ENCODE assay signal across 18 cellular contexts in the genomic region with DNA sequence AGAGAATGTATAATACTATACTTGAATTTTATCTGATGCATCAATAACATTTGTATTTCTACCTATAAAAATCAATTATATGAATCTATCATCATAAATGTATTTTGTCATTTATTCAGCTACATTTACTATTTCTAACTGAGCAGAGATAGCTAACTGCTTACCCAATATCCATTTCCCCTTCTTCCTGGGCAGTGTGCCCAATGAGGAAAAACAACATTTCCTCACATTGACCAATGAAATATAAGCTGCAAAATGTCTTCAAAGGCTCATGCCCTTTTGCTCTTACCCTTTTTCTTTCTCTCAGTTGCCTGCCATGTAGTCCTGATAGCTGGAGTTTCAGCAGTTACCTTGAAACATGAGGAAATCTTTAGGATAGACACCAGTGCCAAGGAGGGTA.
DNase-seq lines count a peak whose midpoint lies in the region; ATAC-seq and TF ChIP-seq lines count a peak whose summit lies in the region.
"Had no signal": no experiment of that assay in that cellular context is flagged by ENCODE, and none has a peak within 500 bp of the region (broad histone marks: within the 10 kb centered on the region; RNA-seq: fewer than 3 reads in every experiment).

No MANE protein-coding gene starts in this region.

- no peaks in the 10 kb centered on the region for H3K4me1 ChIP-seq in GM23338 (ENCODE audit: insufficient read depth)
- H3K4me1 ChIP-seq: HAP-1, SJCRH30 had no signal

- DNase-seq in GM23338 (ENCODE audit: low spot score) (peak; percentile 11), MV-4-11 (lab: John Stamatoyannopoulos, UW) (peak; percentile 58), fibroblast of gingiva (ENCODE audit: low read depth) (peak; percentile 14), pons (ENCODE audit: low spot score) (peak; percentile 44), WERI-Rb-1 (no peak)
- no peak for DNase-seq in stimulated activated CD4-positive, alpha-beta T cell treated with anti-CD3 and anti-CD28 coated beads, Interleukin-4, amount 100 ng/mL, for 4 hours
- DNase-seq: ACHN; CD4-positive, CD25-positive, alpha-beta regulatory T cell; EL; KBM-7; MG63; NCI-H187 treated with DMSO at 0.1 percent for 48 hours; NCI-H446; NCI-H69; RPMI8226; SJCRH30 had no signal

- H3K9me3 ChIP-seq in WERI-Rb-1 (ENCODE audit: severe bottlenecking) = no peaks in the 10 kb centered on the region
- H3K9me3 ChIP-seq: HAP-1, MG63, SJCRH30 had no signal

- H3K27me3 ChIP-seq in GM23338 (ENCODE audit: insufficient read depth) (no peaks in the 10 kb centered on the region), WERI-Rb-1 (ENCODE audit: insufficient read depth, low read depth, severe bottlenecking) (no peaks in the 10 kb centered on the region)
- H3K27me3 ChIP-seq: MG63 had no signal

- no peak overlapping the region for H3K4me3 Mint-ChIP-seq in GM23338
- H3K4me3 Mint-ChIP-seq: CD4-positive, CD25-positive, alpha-beta regulatory T cell had no signal

- no peaks in the 10 kb centered on the region for H3K27me3 Mint-ChIP-seq in GM23338 (ENCODE audit: insufficient read depth, low read depth, poor library complexity)
- H3K27me3 Mint-ChIP-seq: CD4-positive, CD25-positive, alpha-beta regulatory T cell had no signal

- H3K4me2 ChIP-seq in GM23338 = no peak overlapping the region

- no peaks in the 10 kb centered on the region for H4K20me1 ChIP-seq in GM23338 (replicated peaks; ENCODE audit: insufficient read depth)

- no peaks in the 10 kb centered on the region for H3K36me3 Mint-ChIP-seq in GM23338 (ENCODE audit: low read depth)
- H3K36me3 Mint-ChIP-seq: CD4-positive, CD25-positive, alpha-beta regulatory T cell had no signal

- no peak for ATAC-seq in GM23338
- ATAC-seq in HG02970 (IDR thresholded peaks at IDR 0.05; ENCODE audit: low FRiP score, unreplicated experiment) = no peak

- H3K36me3 ChIP-seq in GM23338 (ENCODE audit: insufficient read depth) = no peaks in the 10 kb centered on the region
- no peaks in the 10 kb centered on the region for H3K36me3 ChIP-seq in WERI-Rb-1
- H3K36me3 ChIP-seq: HAP-1, MG63, SJCRH30 had no signal

- H3K4me3 ChIP-seq in GM23338 (no peak overlapping the region), WERI-Rb-1 (ENCODE audit: low read depth, low read length) (no peak overlapping the region)
- H3K4me3 ChIP-seq: HAP-1, MG63, SJCRH30 had no signal

- H3K27ac ChIP-seq in GM23338 (ENCODE audit: low read depth) (no peak overlapping the region), WERI-Rb-1 (no peak overlapping the region)
- H3K27ac ChIP-seq: SJCRH30 had no signal

- H3F3A ChIP-seq in GM23338 (replicated peaks; ENCODE audit: low read depth) = no peaks in the 10 kb centered on the region

- TF ChIP-seq CTCF in GM23338 (conservative IDR thresholded peaks at IDR 0.05; ENCODE audit: low read depth in 2 of 2) (no peak), WERI-Rb-1 (IDR thresholded peaks at IDR 0.05; ENCODE audit: low read depth, low read length) (no peak)

- no peaks in the 10 kb centered on the region for H3K9me2 ChIP-seq in GM23338 (ENCODE audit: insufficient read depth)

- H3K79me2 ChIP-seq in GM23338 (replicated peaks; ENCODE audit: insufficient read depth) = no peaks in the 10 kb centered on the region

- no peak overlapping the region for H2AFZ ChIP-seq in GM23338

- H3K27ac Mint-ChIP-seq in GM23338 = no peak overlapping the region
- H3K27ac Mint-ChIP-seq: CD4-positive, CD25-positive, alpha-beta regulatory T cell had no signal

- no peaks in the 10 kb centered on the region for H3K4me1 Mint-ChIP-seq in GM23338
- H3K4me1 Mint-ChIP-seq: CD4-positive, CD25-positive, alpha-beta regulatory T cell had no signal

- peaks cover 5% of the 10 kb centered on the region; the same call in 1 of the 3 replicates for H3K9me3 Mint-ChIP-seq in GM23338

TF ChIP-seq in GM23338, 12 proteins besides CTCF, POLR2A, EP300 and RAD21 (continues in another document):
- no peak for TF ChIP-seq ZNF114 (CRISPR knock-in tag; IDR thresholded peaks at IDR 0.05)
- TF ChIP-seq STAT1 (IDR thresholded peaks at IDR 0.05; ENCODE audit: unreplicated experiment) = no peak
- no peak for TF ChIP-seq POLR2AphosphoS5 (IDR thresholded peaks at IDR 0.05; ENCODE audit: low read depth)
- no peak for TF ChIP-seq EZH2phosphoT487 (IDR thresholded peaks at IDR 0.05; ENCODE audit: unreplicated experiment)
- no peak for TF ChIP-seq ZNF331 (CRISPR knock-in tag; IDR thresholded peaks at IDR 0.05; ENCODE audit: low read depth)
- no peak for TF ChIP-seq NANOG (IDR thresholded peaks at IDR 0.05; ENCODE audit: borderline replicate concordance)
- TF ChIP-seq, protein P1, sequence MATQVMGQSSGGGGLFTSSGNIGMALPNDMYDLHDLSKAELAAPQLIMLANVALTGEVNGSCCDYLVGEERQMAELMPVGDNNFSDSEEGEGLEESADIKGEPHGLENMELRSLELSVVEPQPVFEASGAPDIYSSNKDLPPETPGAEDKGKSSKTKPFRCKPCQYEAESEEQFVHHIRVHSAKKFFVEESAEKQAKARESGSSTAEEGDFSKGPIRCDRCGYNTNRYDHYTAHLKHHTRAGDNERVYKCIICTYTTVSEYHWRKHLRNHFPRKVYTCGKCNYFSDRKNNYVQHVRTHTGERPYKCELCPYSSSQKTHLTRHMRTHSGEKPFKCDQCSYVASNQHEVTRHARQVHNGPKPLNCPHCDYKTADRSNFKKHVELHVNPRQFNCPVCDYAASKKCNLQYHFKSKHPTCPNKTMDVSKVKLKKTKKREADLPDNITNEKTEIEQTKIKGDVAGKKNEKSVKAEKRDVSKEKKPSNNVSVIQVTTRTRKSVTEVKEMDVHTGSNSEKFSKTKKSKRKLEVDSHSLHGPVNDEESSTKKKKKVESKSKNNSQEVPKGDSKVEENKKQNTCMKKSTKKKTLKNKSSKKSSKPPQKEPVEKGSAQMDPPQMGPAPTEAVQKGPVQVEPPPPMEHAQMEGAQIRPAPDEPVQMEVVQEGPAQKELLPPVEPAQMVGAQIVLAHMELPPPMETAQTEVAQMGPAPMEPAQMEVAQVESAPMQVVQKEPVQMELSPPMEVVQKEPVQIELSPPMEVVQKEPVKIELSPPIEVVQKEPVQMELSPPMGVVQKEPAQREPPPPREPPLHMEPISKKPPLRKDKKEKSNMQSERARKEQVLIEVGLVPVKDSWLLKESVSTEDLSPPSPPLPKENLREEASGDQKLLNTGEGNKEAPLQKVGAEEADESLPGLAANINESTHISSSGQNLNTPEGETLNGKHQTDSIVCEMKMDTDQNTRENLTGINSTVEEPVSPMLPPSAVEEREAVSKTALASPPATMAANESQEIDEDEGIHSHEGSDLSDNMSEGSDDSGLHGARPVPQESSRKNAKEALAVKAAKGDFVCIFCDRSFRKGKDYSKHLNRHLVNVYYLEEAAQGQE (IDR thresholded peaks at IDR 0.05; ENCODE audit: unreplicated experiment) = no peak
- TF ChIP-seq EZH2 (IDR thresholded peaks at IDR 0.05; ENCODE audit: low read depth, unreplicated experiment) = no peak
- no peak for TF ChIP-seq JUNB (IDR thresholded peaks at IDR 0.05; ENCODE audit: unreplicated experiment)

Comparison
In these comparisons a context has a peak if more than half of its experiments do, and no peak if none do; other contexts are left out.
1. DNase-seq: peak in GM23338 (single experiment), MV-4-11 (single experiment), fibroblast of gingiva (single experiment) and pons (single experiment); none in WERI-Rb-1 (single experiment) and stimulated activated CD4-positive, alpha-beta T cell treated with anti-CD3 and anti-CD28 coated beads, Interleukin-4, amount 100 ng/mL, for 4 hours (0 of 2).